13 cellular contexts compared by ENCODE assay signal in the genomic region with DNA sequence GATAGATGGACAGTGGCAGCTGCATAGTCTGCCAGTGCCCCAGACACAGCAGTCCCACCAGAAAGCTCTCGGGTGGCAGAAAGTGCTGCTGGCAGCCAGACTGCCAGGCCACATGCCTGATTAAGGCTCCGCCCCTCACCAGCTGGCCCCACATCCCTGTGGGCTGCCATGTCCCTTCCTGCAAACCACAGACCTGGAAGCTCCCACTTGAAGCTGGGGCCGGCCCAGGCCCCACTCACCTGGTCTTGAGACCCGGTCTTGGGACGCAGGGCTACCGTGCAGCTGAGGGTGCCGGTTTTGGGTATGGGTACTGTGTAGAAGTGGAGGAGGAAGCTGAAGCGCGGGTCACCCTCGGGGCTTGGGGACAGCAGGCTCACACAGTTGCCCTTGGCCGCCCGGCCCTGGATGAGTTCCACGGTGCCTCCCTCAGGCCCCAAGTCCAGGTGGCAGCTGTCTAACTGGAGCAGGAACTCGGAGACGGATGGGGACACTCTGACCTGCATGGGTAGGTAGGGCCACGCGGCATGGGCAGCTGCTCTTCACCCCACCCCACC. TPM values are rescaled to one million over a fixed set of nuclear protein-coding genes. Genes with fewer than 3 reads are reported as not detected.
DNase-seq lines count a peak whose midpoint lies in the region; ATAC-seq and TF ChIP-seq lines count a peak whose summit lies in the region.
"Had no signal": no experiment of that assay in that cellular context is flagged by ENCODE, and none has a peak within 500 bp of the region (broad histone marks: within the 10 kb centered on the region; RNA-seq: fewer than 3 reads in every experiment).

No MANE protein-coding gene starts in this region.

- H3K9me3 ChIP-seq in WERI-Rb-1 (ENCODE audit: severe bottlenecking) = no peaks in the 10 kb centered on the region
- H3K9me3 ChIP-seq in upper lobe of left lung = no peaks in the 10 kb centered on the region

- intact Hi-C loops in left colon (cut with DNase I, micrococcal nuclease) = no loop called here

- TF ChIP-seq EP300 in upper lobe of left lung (IDR thresholded peaks at IDR 0.05) = no peak

- no peak overlapping the region for H3K4me3 Mint-ChIP-seq in stimulated activated naive CD8-positive, alpha-beta T cell treated with anti-CD3 and anti-CD28 coated beads, Interleukin-15, amount 100 ng/mL, for 72 hours

- H3K27me3 ChIP-seq in WERI-Rb-1 (ENCODE audit: insufficient read depth, low read depth, severe bottlenecking) (no peaks in the 10 kb centered on the region), upper lobe of left lung (no peaks in the 10 kb centered on the region)

- peaks cover 6% of the 10 kb centered on the region for H3K4me1 Mint-ChIP-seq in stimulated activated naive CD8-positive, alpha-beta T cell treated with anti-CD3 and anti-CD28 coated beads, Interleukin-15, amount 100 ng/mL, for 72 hours

- H3K27me3 Mint-ChIP-seq in stimulated activated naive CD8-positive, alpha-beta T cell treated with anti-CD3 and anti-CD28 coated beads, Interleukin-15, amount 100 ng/mL, for 72 hours = no peaks in the 10 kb centered on the region

- peaks cover 0 to 20% (median 4%) of the 10 kb centered on the region in 4 donors for H3K4me1 ChIP-seq in upper lobe of left lung

- H3K27ac ChIP-seq in WERI-Rb-1 (peak overlapping the region; percentile 54), upper lobe of left lung (peak overlapping the region in 3 of 4 donors; percentile 19 to 52 (median 27))

- H3K4me3 ChIP-seq in WERI-Rb-1 (ENCODE audit: low read depth, low read length) (no peak overlapping the region), upper lobe of left lung (no peak overlapping the region)

- peak overlapping the region in 1 of 2 donors; percentile 44 for H3K27ac Mint-ChIP-seq in stimulated activated naive CD8-positive, alpha-beta T cell treated with anti-CD3 and anti-CD28 coated beads, Interleukin-15, amount 100 ng/mL, for 72 hours
- H3K27ac Mint-ChIP-seq: activated T-helper 2 cell treated with anti-CD3 and anti-CD28 coated beads, Interferon-gamma antibody, Interleukin-2, Interleukin-4, amounts not matched to agents 10 μg/mL and 5 μg/mL and 100 μg/mL, durations not matched to agents 14 hours and 24 hours and 36 hours had no signal

- H3K9me3 Mint-ChIP-seq in stimulated activated naive CD8-positive, alpha-beta T cell treated with anti-CD3 and anti-CD28 coated beads, Interleukin-15, amount 100 ng/mL, for 72 hours = no peaks in the 10 kb centered on the region
- H3K9me3 Mint-ChIP-seq: activated T-helper 2 cell treated with anti-CD3 and anti-CD28 coated beads, Interferon-gamma antibody, Interleukin-2, Interleukin-4, amounts not matched to agents 10 μg/mL and 5 μg/mL and 100 μg/mL, durations not matched to agents 14 hours and 24 hours and 36 hours had no signal

- no peak for TF ChIP-seq POLR2A in upper lobe of left lung (IDR thresholded peaks at IDR 0.05)

- H3K36me3 ChIP-seq in WERI-Rb-1 = peaks cover 38% of the 10 kb centered on the region
- peaks cover 24 to 97% (median 81%) of the 10 kb centered on the region in 4 donors for H3K36me3 ChIP-seq in upper lobe of left lung

- ATAC-seq in stimulated activated naive CD8-positive, alpha-beta T cell treated with anti-CD3 and anti-CD28 coated beads, Interleukin-15, amount 100 ng/mL, for 72 hours = peak; percentile 11
- ATAC-seq in stimulated activated naive CD8-positive, alpha-beta T cell treated with anti-CD3 and anti-CD28 coated beads, Interleukin-15, Interleukin-2, amounts not matched to agents 100 U/mL and 50 U/mL, for 24 hours = no peak
- ATAC-seq in left colon = peak; percentile 5
- ATAC-seq in upper lobe of left lung (ENCODE audit: low FRiP score in 2 of 2) = no peak
- no peak for ATAC-seq in GM21447 (IDR thresholded peaks at IDR 0.05; ENCODE audit: unreplicated experiment)

- no peak for DNase-seq in stimulated activated naive CD8-positive, alpha-beta T cell treated with anti-CD3 and anti-CD28 coated beads, Interleukin-15, amount 100 ng/mL, for 72 hours
- no peak for DNase-seq in stimulated activated naive CD8-positive, alpha-beta T cell treated with anti-CD3 and anti-CD28 coated beads, Interleukin-15, Interleukin-2, amounts not matched to agents 100 U/mL and 50 U/mL, for 24 hours
- peak; percentile 52 for DNase-seq in WERI-Rb-1
- no peak for DNase-seq in left colon
- peak in 1 of 2 donors; percentile 66 for DNase-seq in upper lobe of left lung
- DNase-seq in DMS79 (lab: John Stamatoyannopoulos, UW) = no peak
- DNase-seq in Ammon's horn (ENCODE audit: low spot score) = no peak
- DNase-seq: AML-193; stimulated activated CD4-positive, alpha-beta T cell treated with anti-CD3 and anti-CD28 coated beads, Interleukin-4, amount 100 ng/mL, for 1 hour; T-helper 2 cell had no signal

- WGBS in upper lobe of left lung, 2 donors = 88 to 89% methylated on average over 9 to 16 of the region's 17 CpGs

- TF ChIP-seq CTCF in WERI-Rb-1 (IDR thresholded peaks at IDR 0.05; ENCODE audit: low read depth, low read length) (no peak), upper lobe of left lung (IDR thresholded peaks at IDR 0.05) (no peak)

RNA-seq across cellular contexts. Expression of gene FPGS, which starts 15.3 kb away (rescaled TPM):
- total RNA-seq in left colon = 10 to 100 TPM; 31.4 to 47.0 TPM
- total RNA-seq in upper lobe of left lung = 100 to 1,000 TPM in 2 of 6 donors, 10 to 100 TPM in 4; 85.1 to 337 (median 95.5) TPM

RNA-seq across cellular contexts. Expression of gene CDK9, which starts 32.1 kb away (rescaled TPM):
- 10 to 100 TPM; 70.4 to 87.4 TPM for total RNA-seq in left colon
- 100 to 1,000 TPM in 3 of 6 donors, 10 to 100 TPM in 3; 69.8 to 168 (median 106) TPM for total RNA-seq in upper lobe of left lung

RNA-seq across cellular contexts. Expression of gene ENG, which starts 36.5 kb away (rescaled TPM):
- 10 to 100 TPM; 15.1 to 26.5 TPM for total RNA-seq in left colon
- total RNA-seq in upper lobe of left lung = 100 to 1,000 TPM in 4 of 6 donors, 10 to 100 TPM in 2; 45.7 to 378 (median 178) TPM

RNA-seq across cellular contexts. Expression of gene SH2D3C, which starts 39.5 kb away (rescaled TPM):
- total RNA-seq in left colon (1 to 10 TPM; 2.8 to 3.1 TPM), upper lobe of left lung (10 to 100 TPM; 17.5 to 90.4 (median 37.5) TPM)
- total RNA-seq: Daoy had no signal

RNA-seq across cellular contexts. Expression of gene AK1, which starts 59.5 kb away (rescaled TPM):
- total RNA-seq in left colon (100 to 1,000 TPM; 114 to 141 TPM), upper lobe of left lung (100 to 1,000 TPM; 106 to 239 (median 161) TPM)

Comparison
In these comparisons a context has a peak if more than half of its experiments do, and no peak if none do; other contexts are left out.
1. ATAC-seq: peak in stimulated activated naive CD8-positive, alpha-beta T cell treated with anti-CD3 and anti-CD28 coated beads, Interleukin-15, amount 100 ng/mL, for 72 hours (single experiment) and left colon (single experiment); none in stimulated activated naive CD8-positive, alpha-beta T cell treated with anti-CD3 and anti-CD28 coated beads, Interleukin-15, Interleukin-2, amounts not matched to agents 100 U/mL and 50 U/mL, for 24 hours (single experiment), upper lobe of left lung (0 of 2) and GM21447 (single experiment).